Comparison of ENCODE assay signal across 1 cellular context in genomic region chr5:65021527-65022226, GRCh38.
TF ChIP-seq lines count a peak whose summit lies in the region.

No MANE protein-coding gene starts in this region.

TF ChIP-seq in GM23338, 12 proteins besides CTCF, POLR2A, EP300 and RAD21 (continued from another document):
- TF ChIP-seq ETS1 (IDR thresholded peaks at IDR 0.05) (no peak), POLR2AphosphoS5 (IDR thresholded peaks at IDR 0.05; ENCODE audit: low read depth) (no peak)
